ENCODE assay signal across 8 cellular contexts in genomic region chr17:60599620-60600489, GRCh38. TPM values are rescaled to one million over a fixed set of nuclear protein-coding genes. Genes with fewer than 3 reads are reported as not detected.
DNase-seq lines count a peak whose midpoint lies in the region; ATAC-seq and TF ChIP-seq lines count a peak whose summit lies in the region.

TSS of gene PPM1D (plus strand) at chr17:60600193. CDS start at chr17:60600415, 222 bp downstream.

- no peaks in the 10 kb centered on the region for H3K9me3 ChIP-seq in suprapubic skin

- TF ChIP-seq EP300 in suprapubic skin (IDR thresholded peaks at IDR 0.05) = no peak

- H3K4me1 ChIP-seq in suprapubic skin = peaks cover 31% of the 10 kb centered on the region

- H3K27me3 ChIP-seq in suprapubic skin = no peaks in the 10 kb centered on the region

- H3K27ac ChIP-seq in suprapubic skin = peak within 1 kb of the TSS; percentile 93

- H3K27ac Mint-ChIP-seq in activated naive CD4-positive, alpha-beta T cell treated with anti-CD3 and anti-CD28 coated beads, Interleukin-2, amount 50 U/mL, for 72 hours = peak within 1 kb of the TSS; percentile 91 to 96

- H3K9me3 Mint-ChIP-seq in activated naive CD4-positive, alpha-beta T cell treated with anti-CD3 and anti-CD28 coated beads, Interleukin-2, amount 50 U/mL, for 72 hours = no peaks in the 10 kb centered on the region

- peaks cover 9 to 23% of the 10 kb centered on the region in 2 donors for H3K36me3 Mint-ChIP-seq in activated naive CD4-positive, alpha-beta T cell treated with anti-CD3 and anti-CD28 coated beads, Interleukin-2, amount 50 U/mL, for 72 hours

- WGBS in suprapubic skin = 0% methylated on average over 54 of the region's 83 CpGs

- peak; percentile 93 for TF ChIP-seq POLR2A in GM10847 (IDR thresholded peaks at IDR 0.05; ENCODE audit: extremely low read depth, insufficient read length)
- peak; percentile 74 to 83 for TF ChIP-seq POLR2A in suprapubic skin (IDR thresholded peaks at IDR 0.05)

- ATAC-seq in HG02642 (IDR thresholded peaks at IDR 0.05; ENCODE audit: poor library complexity, unreplicated experiment) = peak; percentile 95
- peak; percentile 95 for ATAC-seq in activated naive CD4-positive, alpha-beta T cell treated with anti-CD3 and anti-CD28 coated beads, Interleukin-2, amount 50 U/mL, for 72 hours

- TF ChIP-seq CTCF in suprapubic skin (IDR thresholded peaks at IDR 0.05) = no peak

- no peaks in the 10 kb centered on the region for H3K36me3 ChIP-seq in suprapubic skin

- H3K4me3 ChIP-seq in suprapubic skin = peak within 1 kb of the TSS; percentile 81

- DNase-seq in NCI-H1105 (lab: John Stamatoyannopoulos, UW) (peak; percentile 98), SKM-1 (lab: John Stamatoyannopoulos, UW; ENCODE audit: unreplicated experiment) (peak; percentile 97), glomerular endothelial cell (ENCODE audit: extremely low read depth, low read depth, low spot score) (peak; percentile 85), occipital lobe (lab: John Stamatoyannopoulos, UW) (peak; percentile 97), suprapubic skin (ENCODE audit: low spot score in 2 of 2) (peak; percentile 99)
- peak; percentile 97 to 99 for DNase-seq in activated naive CD4-positive, alpha-beta T cell treated with anti-CD3 and anti-CD28 coated beads, Interleukin-2, amount 50 U/mL, for 72 hours (ENCODE audit: low spot score in 2 of 2)

RNA-seq across cellular contexts. Expression of gene PPM1D, which starts in this region (rescaled TPM):
- 10 to 100 TPM; 10.7 to 24.6 TPM for total RNA-seq in activated naive CD4-positive, alpha-beta T cell treated with anti-CD3 and anti-CD28 coated beads, Interleukin-2, amount 50 U/mL, for 72 hours
- 22.2 and 27.6 TPM in 2 replicates for total RNA-seq in glomerular endothelial cell
- total RNA-seq in occipital lobe = 16.2 TPM
- total RNA-seq in suprapubic skin = 10 to 100 TPM in 3 of 4 donors, 1 to 10 TPM in 1; 7.0 to 13.0 (median 11.9) TPM

Comparison
In these comparisons a context has a peak if more than half of its experiments do, and no peak if none do; other contexts are left out.
1. Peak in every context shown above with its lines: DNase-seq, ATAC-seq, H3K4me3 ChIP-seq and H3K27ac ChIP-seq.